ENCODE assay signal across 1 cellular context in the genomic region with DNA sequence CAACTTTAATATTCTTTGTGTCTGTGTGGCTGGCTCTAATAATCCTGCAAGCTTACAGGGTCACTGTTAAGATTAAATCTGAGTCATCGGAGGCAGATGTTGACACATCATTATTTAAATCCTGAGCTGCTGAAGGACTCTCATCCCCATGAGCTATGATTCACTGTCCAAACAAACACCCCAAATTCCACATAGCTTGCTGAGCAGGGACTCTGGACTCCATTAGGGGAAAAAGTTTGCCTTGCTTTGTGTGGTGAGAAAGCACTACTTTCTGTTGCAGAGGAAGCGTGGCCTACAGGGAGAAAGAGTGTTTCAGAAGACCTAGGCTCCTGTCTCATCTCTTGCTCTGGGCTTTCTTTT.
TF ChIP-seq lines count a peak whose summit lies in the region.

No MANE protein-coding gene starts in this region.

TF ChIP-seq in HepG2, 621 proteins besides CTCF, POLR2A, EP300 and RAD21 (continued from another document and continues in another):
- TF ChIP-seq, protein P1, sequence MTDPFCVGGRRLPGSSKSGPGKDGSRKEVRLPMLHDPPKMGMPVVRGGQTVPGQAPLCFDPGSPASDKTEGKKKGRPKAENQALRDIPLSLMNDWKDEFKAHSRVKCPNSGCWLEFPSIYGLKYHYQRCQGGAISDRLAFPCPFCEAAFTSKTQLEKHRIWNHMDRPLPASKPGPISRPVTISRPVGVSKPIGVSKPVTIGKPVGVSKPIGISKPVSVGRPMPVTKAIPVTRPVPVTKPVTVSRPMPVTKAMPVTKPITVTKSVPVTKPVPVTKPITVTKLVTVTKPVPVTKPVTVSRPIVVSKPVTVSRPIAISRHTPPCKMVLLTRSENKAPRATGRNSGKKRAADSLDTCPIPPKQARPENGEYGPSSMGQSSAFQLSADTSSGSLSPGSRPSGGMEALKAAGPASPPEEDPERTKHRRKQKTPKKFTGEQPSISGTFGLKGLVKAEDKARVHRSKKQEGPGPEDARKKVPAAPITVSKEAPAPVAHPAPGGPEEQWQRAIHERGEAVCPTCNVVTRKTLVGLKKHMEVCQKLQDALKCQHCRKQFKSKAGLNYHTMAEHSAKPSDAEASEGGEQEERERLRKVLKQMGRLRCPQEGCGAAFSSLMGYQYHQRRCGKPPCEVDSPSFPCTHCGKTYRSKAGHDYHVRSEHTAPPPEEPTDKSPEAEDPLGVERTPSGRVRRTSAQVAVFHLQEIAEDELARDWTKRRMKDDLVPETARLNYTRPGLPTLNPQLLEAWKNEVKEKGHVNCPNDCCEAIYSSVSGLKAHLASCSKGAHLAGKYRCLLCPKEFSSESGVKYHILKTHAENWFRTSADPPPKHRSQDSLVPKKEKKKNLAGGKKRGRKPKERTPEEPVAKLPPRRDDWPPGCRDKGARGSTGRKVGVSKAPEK (CRISPR knock-in tag; IDR thresholded peaks at IDR 0.05; ENCODE audit: borderline replicate concordance): no peak
- TF ChIP-seq ZBTB20 (CRISPR knock-in tag; IDR thresholded peaks at IDR 0.05; ENCODE audit: borderline replicate concordance, low read depth) (peak; percentile 65; the same call in 1 of the 2 replicates), ARID2 (CRISPR knock-in tag; IDR thresholded peaks at IDR 0.05; ENCODE audit: borderline replicate concordance) (no peak), JUND (CRISPR knock-in tag; IDR thresholded peaks at IDR 0.05) (peak; percentile 99), ZNF264 (CRISPR knock-in tag; IDR thresholded peaks at IDR 0.05) (peak; percentile 34; the same call in 1 of the 2 replicates), HCFC1 (IDR thresholded peaks at IDR 0.05; ENCODE audit: low read depth, low read length) (no peak), FOXK2 (IDR thresholded peaks at IDR 0.05) (no peak), FOXO1 (CRISPR knock-in tag; IDR thresholded peaks at IDR 0.05) (peak; percentile 78), ZNF563 (CRISPR knock-in tag; IDR thresholded peaks at IDR 0.05) (no peak), EEA1 (CRISPR knock-in tag; IDR thresholded peaks at IDR 0.05; ENCODE audit: borderline replicate concordance) (no peak), TAF1 (CRISPR knock-in tag; IDR thresholded peaks at IDR 0.05) (no peak), ZNF615 (CRISPR knock-in tag; IDR thresholded peaks at IDR 0.05; ENCODE audit: borderline replicate concordance) (no peak), ZMAT3 (CRISPR knock-in tag; conservative IDR thresholded peaks at IDR 0.05) (no peak), KLF15 (CRISPR knock-in tag; IDR thresholded peaks at IDR 0.05; ENCODE audit: borderline replicate concordance) (no peak), RFX1 (IDR thresholded peaks at IDR 0.05) (no peak), ZNF747 (CRISPR knock-in tag; IDR thresholded peaks at IDR 0.05; ENCODE audit: borderline replicate concordance) (no peak), HNF4G (IDR thresholded peaks at IDR 0.05; ENCODE audit: borderline replicate concordance, low read depth, low read length) (peak; percentile 92; the same call in 1 of the 2 replicates), HNF4G (CRISPR knock-in tag; IDR thresholded peaks at IDR 0.05; ENCODE audit: borderline replicate concordance, low read depth) (peak; percentile 59; the same call in 1 of the 2 replicates), RBAK (CRISPR knock-in tag; IDR thresholded peaks at IDR 0.05) (no peak), NR2F1 (CRISPR knock-in tag; IDR thresholded peaks at IDR 0.05) (peak; percentile 19 to 61; a peak in 3 of 4 replicates), ZNF652 (CRISPR knock-in tag; IDR thresholded peaks at IDR 0.05; ENCODE audit: borderline replicate concordance, low read depth) (no peak), SIN3B (IDR thresholded peaks at IDR 0.05; ENCODE audit: low read length) (no peak), PAX8 (CRISPR knock-in tag; IDR thresholded peaks at IDR 0.05; ENCODE audit: borderline replicate concordance) (no peak), ZNF780A (CRISPR knock-in tag; IDR thresholded peaks at IDR 0.05) (no peak), SRSF4 (IDR thresholded peaks at IDR 0.05; ENCODE audit: low read depth, low read length, poor library complexity, severe bottlenecking) (no peak)
- TF ChIP-seq, protein P2, sequence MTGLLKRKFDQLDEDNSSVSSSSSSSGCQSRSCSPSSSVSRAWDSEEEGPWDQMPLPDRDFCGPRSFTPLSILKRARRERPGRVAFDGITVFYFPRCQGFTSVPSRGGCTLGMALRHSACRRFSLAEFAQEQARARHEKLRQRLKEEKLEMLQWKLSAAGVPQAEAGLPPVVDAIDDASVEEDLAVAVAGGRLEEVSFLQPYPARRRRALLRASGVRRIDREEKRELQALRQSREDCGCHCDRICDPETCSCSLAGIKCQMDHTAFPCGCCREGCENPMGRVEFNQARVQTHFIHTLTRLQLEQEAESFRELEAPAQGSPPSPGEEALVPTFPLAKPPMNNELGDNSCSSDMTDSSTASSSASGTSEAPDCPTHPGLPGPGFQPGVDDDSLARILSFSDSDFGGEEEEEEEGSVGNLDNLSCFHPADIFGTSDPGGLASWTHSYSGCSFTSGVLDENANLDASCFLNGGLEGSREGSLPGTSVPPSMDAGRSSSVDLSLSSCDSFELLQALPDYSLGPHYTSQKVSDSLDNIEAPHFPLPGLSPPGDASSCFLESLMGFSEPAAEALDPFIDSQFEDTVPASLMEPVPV (CRISPR knock-in tag; IDR thresholded peaks at IDR 0.05): no peak
- TF ChIP-seq, protein P3, sequence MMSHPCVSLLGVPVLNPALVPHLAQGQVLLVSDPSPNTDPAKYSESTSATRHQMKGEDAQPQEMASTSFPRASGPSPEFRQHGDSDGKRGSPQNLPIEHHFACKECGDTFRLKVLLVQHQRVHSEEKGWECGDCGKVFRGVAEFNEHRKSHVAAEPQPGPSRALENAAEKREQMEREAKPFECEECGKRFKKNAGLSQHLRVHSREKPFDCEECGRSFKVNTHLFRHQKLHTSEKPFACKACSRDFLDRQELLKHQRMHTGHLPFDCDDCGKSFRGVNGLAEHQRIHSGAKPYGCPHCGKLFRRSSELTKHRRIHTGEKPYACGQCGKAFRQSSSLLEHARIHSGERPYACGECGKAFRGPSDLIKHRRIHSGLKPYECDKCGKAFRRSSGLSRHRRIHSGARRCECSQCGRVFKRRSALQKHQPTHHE (CRISPR knock-in tag; IDR thresholded peaks at IDR 0.05; ENCODE audit: borderline replicate concordance): no peak
- TF ChIP-seq, protein P4, sequence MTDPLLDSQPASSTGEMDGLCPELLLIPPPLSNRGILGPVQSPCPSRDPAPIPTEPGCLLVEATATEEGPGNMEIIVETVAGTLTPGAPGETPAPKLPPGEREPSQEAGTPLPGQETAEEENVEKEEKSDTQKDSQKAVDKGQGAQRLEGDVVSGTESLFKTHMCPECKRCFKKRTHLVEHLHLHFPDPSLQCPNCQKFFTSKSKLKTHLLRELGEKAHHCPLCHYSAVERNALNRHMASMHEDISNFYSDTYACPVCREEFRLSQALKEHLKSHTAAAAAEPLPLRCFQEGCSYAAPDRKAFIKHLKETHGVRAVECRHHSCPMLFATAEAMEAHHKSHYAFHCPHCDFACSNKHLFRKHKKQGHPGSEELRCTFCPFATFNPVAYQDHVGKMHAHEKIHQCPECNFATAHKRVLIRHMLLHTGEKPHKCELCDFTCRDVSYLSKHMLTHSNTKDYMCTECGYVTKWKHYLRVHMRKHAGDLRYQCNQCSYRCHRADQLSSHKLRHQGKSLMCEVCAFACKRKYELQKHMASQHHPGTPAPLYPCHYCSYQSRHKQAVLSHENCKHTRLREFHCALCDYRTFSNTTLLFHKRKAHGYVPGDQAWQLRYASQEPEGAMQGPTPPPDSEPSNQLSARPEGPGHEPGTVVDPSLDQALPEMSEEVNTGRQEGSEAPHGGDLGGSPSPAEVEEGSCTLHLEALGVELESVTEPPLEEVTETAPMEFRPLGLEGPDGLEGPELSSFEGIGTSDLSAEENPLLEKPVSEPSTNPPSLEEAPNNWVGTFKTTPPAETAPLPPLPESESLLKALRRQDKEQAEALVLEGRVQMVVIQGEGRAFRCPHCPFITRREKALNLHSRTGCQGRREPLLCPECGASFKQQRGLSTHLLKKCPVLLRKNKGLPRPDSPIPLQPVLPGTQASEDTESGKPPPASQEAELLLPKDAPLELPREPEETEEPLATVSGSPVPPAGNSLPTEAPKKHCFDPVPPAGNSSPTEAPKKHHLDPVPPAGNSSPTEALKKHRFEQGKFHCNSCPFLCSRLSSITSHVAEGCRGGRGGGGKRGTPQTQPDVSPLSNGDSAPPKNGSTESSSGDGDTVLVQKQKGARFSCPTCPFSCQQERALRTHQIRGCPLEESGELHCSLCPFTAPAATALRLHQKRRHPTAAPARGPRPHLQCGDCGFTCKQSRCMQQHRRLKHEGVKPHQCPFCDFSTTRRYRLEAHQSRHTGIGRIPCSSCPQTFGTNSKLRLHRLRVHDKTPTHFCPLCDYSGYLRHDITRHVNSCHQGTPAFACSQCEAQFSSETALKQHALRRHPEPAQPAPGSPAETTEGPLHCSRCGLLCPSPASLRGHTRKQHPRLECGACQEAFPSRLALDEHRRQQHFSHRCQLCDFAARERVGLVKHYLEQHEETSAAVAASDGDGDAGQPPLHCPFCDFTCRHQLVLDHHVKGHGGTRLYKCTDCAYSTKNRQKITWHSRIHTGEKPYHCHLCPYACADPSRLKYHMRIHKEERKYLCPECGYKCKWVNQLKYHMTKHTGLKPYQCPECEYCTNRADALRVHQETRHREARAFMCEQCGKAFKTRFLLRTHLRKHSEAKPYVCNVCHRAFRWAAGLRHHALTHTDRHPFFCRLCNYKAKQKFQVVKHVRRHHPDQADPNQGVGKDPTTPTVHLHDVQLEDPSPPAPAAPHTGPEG (CRISPR knock-in tag; IDR thresholded peaks at IDR 0.05): no peak
- TF ChIP-seq, protein P5, sequence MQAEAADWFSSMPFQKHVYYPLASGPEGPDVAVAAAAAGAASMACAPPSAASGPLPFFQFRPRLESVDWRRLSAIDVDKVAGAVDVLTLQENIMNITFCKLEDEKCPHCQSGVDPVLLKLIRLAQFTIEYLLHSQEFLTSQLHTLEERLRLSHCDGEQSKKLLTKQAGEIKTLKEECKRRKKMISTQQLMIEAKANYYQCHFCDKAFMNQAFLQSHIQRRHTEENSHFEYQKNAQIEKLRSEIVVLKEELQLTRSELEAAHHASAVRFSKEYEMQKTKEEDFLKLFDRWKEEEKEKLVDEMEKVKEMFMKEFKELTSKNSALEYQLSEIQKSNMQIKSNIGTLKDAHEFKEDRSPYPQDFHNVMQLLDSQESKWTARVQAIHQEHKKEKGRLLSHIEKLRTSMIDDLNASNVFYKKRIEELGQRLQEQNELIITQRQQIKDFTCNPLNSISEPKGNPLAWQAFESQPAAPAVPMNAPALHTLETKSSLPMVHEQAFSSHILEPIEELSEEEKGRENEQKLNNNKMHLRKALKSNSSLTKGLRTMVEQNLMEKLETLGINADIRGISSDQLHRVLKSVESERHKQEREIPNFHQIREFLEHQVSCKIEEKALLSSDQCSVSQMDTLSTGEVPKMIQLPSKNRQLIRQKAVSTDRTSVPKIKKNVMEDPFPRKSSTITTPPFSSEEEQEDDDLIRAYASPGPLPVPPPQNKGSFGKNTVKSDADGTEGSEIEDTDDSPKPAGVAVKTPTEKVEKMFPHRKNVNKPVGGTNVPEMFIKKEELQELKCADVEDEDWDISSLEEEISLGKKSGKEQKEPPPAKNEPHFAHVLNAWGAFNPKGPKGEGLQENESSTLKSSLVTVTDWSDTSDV (CRISPR knock-in tag; IDR thresholded peaks at IDR 0.05): no peak
- TF ChIP-seq, protein P6, sequence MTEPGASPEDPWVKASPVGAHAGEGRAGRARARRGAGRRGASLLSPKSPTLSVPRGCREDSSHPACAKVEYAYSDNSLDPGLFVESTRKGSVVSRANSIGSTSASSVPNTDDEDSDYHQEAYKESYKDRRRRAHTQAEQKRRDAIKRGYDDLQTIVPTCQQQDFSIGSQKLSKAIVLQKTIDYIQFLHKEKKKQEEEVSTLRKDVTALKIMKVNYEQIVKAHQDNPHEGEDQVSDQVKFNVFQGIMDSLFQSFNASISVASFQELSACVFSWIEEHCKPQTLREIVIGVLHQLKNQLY (CRISPR knock-in tag; IDR thresholded peaks at IDR 0.05): peak; percentile 81; the same call in 1 of the 2 replicates
- TF ChIP-seq, protein P7, sequence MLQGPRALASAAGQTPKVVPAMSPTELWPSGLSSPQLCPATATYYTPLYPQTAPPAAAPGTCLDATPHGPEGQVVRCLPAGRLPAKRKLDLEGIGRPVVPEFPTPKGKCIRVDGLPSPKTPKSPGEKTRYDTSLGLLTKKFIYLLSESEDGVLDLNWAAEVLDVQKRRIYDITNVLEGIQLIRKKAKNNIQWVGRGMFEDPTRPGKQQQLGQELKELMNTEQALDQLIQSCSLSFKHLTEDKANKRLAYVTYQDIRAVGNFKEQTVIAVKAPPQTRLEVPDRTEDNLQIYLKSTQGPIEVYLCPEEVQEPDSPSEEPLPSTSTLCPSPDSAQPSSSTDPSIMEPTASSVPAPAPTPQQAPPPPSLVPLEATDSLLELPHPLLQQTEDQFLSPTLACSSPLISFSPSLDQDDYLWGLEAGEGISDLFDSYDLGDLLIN (CRISPR knock-in tag; IDR thresholded peaks at IDR 0.05; ENCODE audit: borderline replicate concordance): no peak
- TF ChIP-seq, protein P8, sequence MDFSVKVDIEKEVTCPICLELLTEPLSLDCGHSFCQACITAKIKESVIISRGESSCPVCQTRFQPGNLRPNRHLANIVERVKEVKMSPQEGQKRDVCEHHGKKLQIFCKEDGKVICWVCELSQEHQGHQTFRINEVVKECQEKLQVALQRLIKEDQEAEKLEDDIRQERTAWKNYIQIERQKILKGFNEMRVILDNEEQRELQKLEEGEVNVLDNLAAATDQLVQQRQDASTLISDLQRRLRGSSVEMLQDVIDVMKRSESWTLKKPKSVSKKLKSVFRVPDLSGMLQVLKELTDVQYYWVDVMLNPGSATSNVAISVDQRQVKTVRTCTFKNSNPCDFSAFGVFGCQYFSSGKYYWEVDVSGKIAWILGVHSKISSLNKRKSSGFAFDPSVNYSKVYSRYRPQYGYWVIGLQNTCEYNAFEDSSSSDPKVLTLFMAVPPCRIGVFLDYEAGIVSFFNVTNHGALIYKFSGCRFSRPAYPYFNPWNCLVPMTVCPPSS (IDR thresholded peaks at IDR 0.05): no peak
- TF ChIP-seq, protein P9, sequence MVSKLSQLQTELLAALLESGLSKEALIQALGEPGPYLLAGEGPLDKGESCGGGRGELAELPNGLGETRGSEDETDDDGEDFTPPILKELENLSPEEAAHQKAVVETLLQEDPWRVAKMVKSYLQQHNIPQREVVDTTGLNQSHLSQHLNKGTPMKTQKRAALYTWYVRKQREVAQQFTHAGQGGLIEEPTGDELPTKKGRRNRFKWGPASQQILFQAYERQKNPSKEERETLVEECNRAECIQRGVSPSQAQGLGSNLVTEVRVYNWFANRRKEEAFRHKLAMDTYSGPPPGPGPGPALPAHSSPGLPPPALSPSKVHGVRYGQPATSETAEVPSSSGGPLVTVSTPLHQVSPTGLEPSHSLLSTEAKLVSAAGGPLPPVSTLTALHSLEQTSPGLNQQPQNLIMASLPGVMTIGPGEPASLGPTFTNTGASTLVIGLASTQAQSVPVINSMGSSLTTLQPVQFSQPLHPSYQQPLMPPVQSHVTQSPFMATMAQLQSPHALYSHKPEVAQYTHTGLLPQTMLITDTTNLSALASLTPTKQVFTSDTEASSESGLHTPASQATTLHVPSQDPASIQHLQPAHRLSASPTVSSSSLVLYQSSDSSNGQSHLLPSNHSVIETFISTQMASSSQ (IDR thresholded peaks at IDR 0.05; ENCODE audit: low read depth): no peak; the same call in 1 of the 2 replicates
- TF ChIP-seq, protein P9 (CRISPR knock-in tag; IDR thresholded peaks at IDR 0.05; ENCODE audit: borderline replicate concordance): peak; percentile 66; the same call in 1 of the 2 replicates
